ENCODE assay signal across 1 cellular context in the genomic region with DNA sequence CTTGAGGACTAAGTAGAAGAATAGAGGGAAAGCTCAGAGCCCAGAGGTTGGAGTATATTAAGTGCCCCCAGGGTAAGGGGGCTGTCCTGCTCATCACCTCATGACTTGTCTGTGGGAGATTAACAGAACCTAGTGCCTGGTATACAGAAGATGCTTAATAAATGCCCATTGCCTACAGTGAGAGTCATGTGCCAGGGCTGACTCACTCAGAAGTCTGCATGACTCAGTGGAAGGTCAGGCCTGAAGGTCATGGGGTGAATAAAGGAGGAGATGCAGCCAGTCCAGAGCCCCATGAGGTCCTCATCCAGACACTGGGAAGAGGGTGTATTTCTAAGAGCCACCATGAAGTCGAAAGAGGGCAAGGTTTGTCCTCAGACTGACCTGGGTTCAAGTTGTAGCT.
TF ChIP-seq lines count a peak whose summit lies in the region.

No MANE protein-coding gene starts in this region.

TF ChIP-seq in H1, 55 proteins besides CTCF, POLR2A, EP300 and RAD21:
- TF ChIP-seq E2F6 (IDR thresholded peaks at IDR 0.05) (no peak), JUND (IDR thresholded peaks at IDR 0.05; ENCODE audit: low read length) (no peak), GTF2F1 (IDR thresholded peaks at IDR 0.05; ENCODE audit: borderline replicate concordance, low read depth, low read length) (no peak), ATF2 (IDR thresholded peaks at IDR 0.05; ENCODE audit: low read length) (no peak), SP4 (IDR thresholded peaks at IDR 0.05; ENCODE audit: low read length) (no peak), HDAC6 (IDR thresholded peaks at IDR 0.05; ENCODE audit: low read depth, low read length) (no peak), HDAC2 (IDR thresholded peaks at IDR 0.05; ENCODE audit: borderline replicate concordance in 1 of 2, low read depth in 2 of 2, low read length in 2 of 2) (no peak), SIN3A (conservative IDR thresholded peaks at IDR 0.05 in 1 of 2, IDR thresholded peaks at IDR 0.05 in 1 of 2; ENCODE audit: low read depth in 1 of 2, low read length in 2 of 2) (no peak), POLR2AphosphoS5 (IDR thresholded peaks at IDR 0.05; ENCODE audit: low read depth, low read length) (no peak), SIRT6 (IDR thresholded peaks at IDR 0.05; ENCODE audit: low read length) (no peak), PHF8 (conservative IDR thresholded peaks at IDR 0.05; ENCODE audit: low read depth, low read length) (no peak), NANOG (IDR thresholded peaks at IDR 0.05; ENCODE audit: insufficient read depth, low read depth, low read length, poor library complexity, severe bottlenecking) (no peak), EZH2 (IDR thresholded peaks at IDR 0.05; ENCODE audit: low read depth, low read length, severe bottlenecking) (no peak)
- TF ChIP-seq, protein P1, sequence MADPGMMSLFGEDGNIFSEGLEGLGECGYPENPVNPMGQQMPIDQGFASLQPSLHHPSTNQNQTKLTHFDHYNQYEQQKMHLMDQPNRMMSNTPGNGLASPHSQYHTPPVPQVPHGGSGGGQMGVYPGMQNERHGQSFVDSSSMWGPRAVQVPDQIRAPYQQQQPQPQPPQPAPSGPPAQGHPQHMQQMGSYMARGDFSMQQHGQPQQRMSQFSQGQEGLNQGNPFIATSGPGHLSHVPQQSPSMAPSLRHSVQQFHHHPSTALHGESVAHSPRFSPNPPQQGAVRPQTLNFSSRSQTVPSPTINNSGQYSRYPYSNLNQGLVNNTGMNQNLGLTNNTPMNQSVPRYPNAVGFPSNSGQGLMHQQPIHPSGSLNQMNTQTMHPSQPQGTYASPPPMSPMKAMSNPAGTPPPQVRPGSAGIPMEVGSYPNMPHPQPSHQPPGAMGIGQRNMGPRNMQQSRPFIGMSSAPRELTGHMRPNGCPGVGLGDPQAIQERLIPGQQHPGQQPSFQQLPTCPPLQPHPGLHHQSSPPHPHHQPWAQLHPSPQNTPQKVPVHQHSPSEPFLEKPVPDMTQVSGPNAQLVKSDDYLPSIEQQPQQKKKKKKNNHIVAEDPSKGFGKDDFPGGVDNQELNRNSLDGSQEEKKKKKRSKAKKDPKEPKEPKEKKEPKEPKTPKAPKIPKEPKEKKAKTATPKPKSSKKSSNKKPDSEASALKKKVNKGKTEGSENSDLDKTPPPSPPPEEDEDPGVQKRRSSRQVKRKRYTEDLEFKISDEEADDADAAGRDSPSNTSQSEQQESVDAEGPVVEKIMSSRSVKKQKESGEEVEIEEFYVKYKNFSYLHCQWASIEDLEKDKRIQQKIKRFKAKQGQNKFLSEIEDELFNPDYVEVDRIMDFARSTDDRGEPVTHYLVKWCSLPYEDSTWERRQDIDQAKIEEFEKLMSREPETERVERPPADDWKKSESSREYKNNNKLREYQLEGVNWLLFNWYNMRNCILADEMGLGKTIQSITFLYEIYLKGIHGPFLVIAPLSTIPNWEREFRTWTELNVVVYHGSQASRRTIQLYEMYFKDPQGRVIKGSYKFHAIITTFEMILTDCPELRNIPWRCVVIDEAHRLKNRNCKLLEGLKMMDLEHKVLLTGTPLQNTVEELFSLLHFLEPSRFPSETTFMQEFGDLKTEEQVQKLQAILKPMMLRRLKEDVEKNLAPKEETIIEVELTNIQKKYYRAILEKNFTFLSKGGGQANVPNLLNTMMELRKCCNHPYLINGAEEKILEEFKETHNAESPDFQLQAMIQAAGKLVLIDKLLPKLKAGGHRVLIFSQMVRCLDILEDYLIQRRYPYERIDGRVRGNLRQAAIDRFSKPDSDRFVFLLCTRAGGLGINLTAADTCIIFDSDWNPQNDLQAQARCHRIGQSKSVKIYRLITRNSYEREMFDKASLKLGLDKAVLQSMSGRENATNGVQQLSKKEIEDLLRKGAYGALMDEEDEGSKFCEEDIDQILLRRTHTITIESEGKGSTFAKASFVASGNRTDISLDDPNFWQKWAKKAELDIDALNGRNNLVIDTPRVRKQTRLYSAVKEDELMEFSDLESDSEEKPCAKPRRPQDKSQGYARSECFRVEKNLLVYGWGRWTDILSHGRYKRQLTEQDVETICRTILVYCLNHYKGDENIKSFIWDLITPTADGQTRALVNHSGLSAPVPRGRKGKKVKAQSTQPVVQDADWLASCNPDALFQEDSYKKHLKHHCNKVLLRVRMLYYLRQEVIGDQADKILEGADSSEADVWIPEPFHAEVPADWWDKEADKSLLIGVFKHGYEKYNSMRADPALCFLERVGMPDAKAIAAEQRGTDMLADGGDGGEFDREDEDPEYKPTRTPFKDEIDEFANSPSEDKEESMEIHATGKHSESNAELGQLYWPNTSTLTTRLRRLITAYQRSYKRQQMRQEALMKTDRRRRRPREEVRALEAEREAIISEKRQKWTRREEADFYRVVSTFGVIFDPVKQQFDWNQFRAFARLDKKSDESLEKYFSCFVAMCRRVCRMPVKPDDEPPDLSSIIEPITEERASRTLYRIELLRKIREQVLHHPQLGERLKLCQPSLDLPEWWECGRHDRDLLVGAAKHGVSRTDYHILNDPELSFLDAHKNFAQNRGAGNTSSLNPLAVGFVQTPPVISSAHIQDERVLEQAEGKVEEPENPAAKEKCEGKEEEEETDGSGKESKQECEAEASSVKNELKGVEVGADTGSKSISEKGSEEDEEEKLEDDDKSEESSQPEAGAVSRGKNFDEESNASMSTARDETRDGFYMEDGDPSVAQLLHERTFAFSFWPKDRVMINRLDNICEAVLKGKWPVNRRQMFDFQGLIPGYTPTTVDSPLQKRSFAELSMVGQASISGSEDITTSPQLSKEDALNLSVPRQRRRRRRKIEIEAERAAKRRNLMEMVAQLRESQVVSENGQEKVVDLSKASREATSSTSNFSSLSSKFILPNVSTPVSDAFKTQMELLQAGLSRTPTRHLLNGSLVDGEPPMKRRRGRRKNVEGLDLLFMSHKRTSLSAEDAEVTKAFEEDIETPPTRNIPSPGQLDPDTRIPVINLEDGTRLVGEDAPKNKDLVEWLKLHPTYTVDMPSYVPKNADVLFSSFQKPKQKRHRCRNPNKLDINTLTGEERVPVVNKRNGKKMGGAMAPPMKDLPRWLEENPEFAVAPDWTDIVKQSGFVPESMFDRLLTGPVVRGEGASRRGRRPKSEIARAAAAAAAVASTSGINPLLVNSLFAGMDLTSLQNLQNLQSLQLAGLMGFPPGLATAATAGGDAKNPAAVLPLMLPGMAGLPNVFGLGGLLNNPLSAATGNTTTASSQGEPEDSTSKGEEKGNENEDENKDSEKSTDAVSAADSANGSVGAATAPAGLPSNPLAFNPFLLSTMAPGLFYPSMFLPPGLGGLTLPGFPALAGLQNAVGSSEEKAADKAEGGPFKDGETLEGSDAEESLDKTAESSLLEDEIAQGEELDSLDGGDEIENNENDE (IDR thresholded peaks at IDR 0.05; ENCODE audit: insufficient replicate concordance, low read length): no peak
- TF ChIP-seq, protein P2, sequence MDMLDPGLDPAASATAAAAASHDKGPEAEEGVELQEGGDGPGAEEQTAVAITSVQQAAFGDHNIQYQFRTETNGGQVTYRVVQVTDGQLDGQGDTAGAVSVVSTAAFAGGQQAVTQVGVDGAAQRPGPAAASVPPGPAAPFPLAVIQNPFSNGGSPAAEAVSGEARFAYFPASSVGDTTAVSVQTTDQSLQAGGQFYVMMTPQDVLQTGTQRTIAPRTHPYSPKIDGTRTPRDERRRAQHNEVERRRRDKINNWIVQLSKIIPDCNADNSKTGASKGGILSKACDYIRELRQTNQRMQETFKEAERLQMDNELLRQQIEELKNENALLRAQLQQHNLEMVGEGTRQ (IDR thresholded peaks at IDR 0.05; ENCODE audit: low read length): no peak
TF ChIP-seq in H1: peak in this region for 0.
